Comparison of ENCODE assay signal across 23 cellular contexts in the genomic region with DNA sequence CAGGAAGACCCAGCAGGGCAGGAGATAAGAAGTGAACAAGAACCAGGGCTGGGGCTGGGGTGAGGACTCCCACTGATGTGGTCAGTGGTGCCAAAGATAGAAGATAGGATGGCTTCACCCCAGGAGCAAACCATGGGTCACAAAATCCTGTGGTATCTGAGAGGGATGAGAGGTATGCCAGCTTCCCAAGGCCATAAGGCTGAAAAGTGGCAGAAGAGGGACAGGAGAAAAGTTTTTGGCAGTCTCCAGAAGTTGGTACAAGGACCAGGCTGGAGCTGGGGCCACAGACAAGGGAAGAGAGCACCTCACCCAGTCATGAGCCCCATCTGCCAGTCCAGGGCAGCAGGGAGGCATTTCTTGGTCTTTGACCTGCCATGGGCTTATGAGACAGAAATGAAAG. TPM values are rescaled to one million over a fixed set of nuclear protein-coding genes. Genes with fewer than 3 reads are reported as not detected.
DNase-seq lines count a peak whose midpoint lies in the region; ATAC-seq and TF ChIP-seq lines count a peak whose summit lies in the region.
"Had no signal": no experiment of that assay in that cellular context is flagged by ENCODE, and none has a peak within 500 bp of the region (broad histone marks: within the 10 kb centered on the region; RNA-seq: fewer than 3 reads in every experiment).

No MANE protein-coding gene starts in this region.

- H2AK5ac ChIP-seq in H9 (ENCODE audit: insufficient read length, low read length), result no peak overlapping the region

- no peaks in the 10 kb centered on the region for H3K9me3 Mint-ChIP-seq in activated T-cell treated with anti-CD3 and anti-CD28 coated beads, Interleukin-2, amount 50 U/mL, for 24 hours
- H3K9me3 Mint-ChIP-seq in H9 (no peaks in the 10 kb centered on the region), endothelial cell (ENCODE audit: unreplicated experiment) (no peaks in the 10 kb centered on the region)
- H3K9me3 Mint-ChIP-seq: stimulated activated naive B cell treated with anti-CD40 and anti-IgM and Interleukin-4, amounts not matched to agents 10 μg/mL and 1 μg/mL and 100 μg/mL, for 72 hours had no signal

- no peak overlapping the region for H4K91ac ChIP-seq in H9 (ENCODE audit: insufficient read length, low read depth, low read length)

- H3K14ac ChIP-seq in H9 (ENCODE audit: insufficient read depth, low read length), result no peak overlapping the region

- peak overlapping the region; percentile 2 for H3K27ac Mint-ChIP-seq in activated T-cell treated with anti-CD3 and anti-CD28 coated beads, Interleukin-2, amount 50 U/mL, for 24 hours
- H3K27ac Mint-ChIP-seq in H9 (no peak overlapping the region; a peak in 1 of 7 replicates), endothelial cell (ENCODE audit: unreplicated experiment) (peak overlapping the region; percentile 66)
- H3K27ac Mint-ChIP-seq: stimulated activated naive B cell treated with anti-CD40 and anti-IgM and Interleukin-4, amounts not matched to agents 10 μg/mL and 1 μg/mL and 100 μg/mL, for 72 hours had no signal

- H3K27ac ChIP-seq in H9 (ENCODE audit: insufficient read length, low read depth, low read length), result no peak overlapping the region
- no peak overlapping the region for H3K27ac ChIP-seq in sigmoid colon
- H3K27ac ChIP-seq: left ventricle myocardium inferior, right atrium auricular region, thoracic aorta had no signal

- H3K56ac ChIP-seq in H9 (ENCODE audit: insufficient read length, low read depth, low read length), result no peak overlapping the region

- H3K9ac ChIP-seq in H9 (ENCODE audit: extremely low read depth, insufficient read length, low read length), result no peak overlapping the region

- H2AFZ ChIP-seq in H9 (ENCODE audit: low read length), result no peak overlapping the region

- peaks cover 2% of the 10 kb centered on the region; the same call in 1 of the 2 replicates for H3K4me1 ChIP-seq in H9 (ENCODE audit: insufficient read depth, low read length)
- H3K4me1 ChIP-seq in sigmoid colon, result peaks cover 0 to 8% (median 3%) of the 10 kb centered on the region in 4 donors

- H3K4ac ChIP-seq in H9 (ENCODE audit: low read depth, low read length), result no peak overlapping the region

- TF ChIP-seq EP300 in sigmoid colon (IDR thresholded peaks at IDR 0.05), result no peak

- H3K23me2 ChIP-seq in H9 (ENCODE audit: insufficient read length, low read depth, low read length, poor library complexity, severe bottlenecking), result peaks cover 4% of the 10 kb centered on the region

- no peak overlapping the region for H2BK5ac ChIP-seq in H9 (ENCODE audit: insufficient read length, low read length)

- intact Hi-C loops in sigmoid colon (cut with DNase I), result no loop called here

- H3K36me3 Mint-ChIP-seq in activated T-cell treated with anti-CD3 and anti-CD28 coated beads, Interleukin-2, amount 50 U/mL, for 24 hours (ENCODE audit: low read depth), result no peaks in the 10 kb centered on the region
- H3K36me3 Mint-ChIP-seq in H9 (ENCODE audit: insufficient read depth in 1 of 3, low read depth in 3 of 3) (no peaks in the 10 kb centered on the region), endothelial cell (ENCODE audit: low read depth, unreplicated experiment) (peaks cover 5% of the 10 kb centered on the region)
- H3K36me3 Mint-ChIP-seq: stimulated activated naive B cell treated with anti-CD40 and anti-IgM and Interleukin-4, amounts not matched to agents 10 μg/mL and 1 μg/mL and 100 μg/mL, for 72 hours had no signal

- no peaks in the 10 kb centered on the region for H3K27me3 Mint-ChIP-seq in activated T-cell treated with anti-CD3 and anti-CD28 coated beads, Interleukin-2, amount 50 U/mL, for 24 hours
- H3K27me3 Mint-ChIP-seq in H9 (ENCODE audit: low read depth), result peaks cover 24% of the 10 kb centered on the region
- H3K27me3 Mint-ChIP-seq in endothelial cell (ENCODE audit: unreplicated experiment), result peaks cover 24% of the 10 kb centered on the region

- H4K5ac ChIP-seq in H9 (ENCODE audit: insufficient read length, low read depth, low read length), result no peak overlapping the region

- no peak overlapping the region for H3T11ph ChIP-seq in H9 (ENCODE audit: low read length)

- no peak overlapping the region for H2BK12ac ChIP-seq in H9 (ENCODE audit: insufficient read length, low read depth, low read length)

- H3K9me3 ChIP-seq in H9 (ENCODE audit: control insufficient read depth, low read depth, low read length), result no peaks in the 10 kb centered on the region
- no peaks in the 10 kb centered on the region for H3K9me3 ChIP-seq in sigmoid colon
- H3K9me3 ChIP-seq: left ventricle myocardium inferior, right atrium auricular region, thoracic aorta had no signal

- H3K4me3 ChIP-seq in sigmoid colon, result no peak overlapping the region
- H3K4me3 ChIP-seq: K562, left ventricle myocardium inferior, right atrium auricular region, thoracic aorta had no signal

- H4K8ac ChIP-seq in H9 (replicated peaks; ENCODE audit: insufficient read length, low read depth, low read length), result no peak overlapping the region

- ATAC-seq in GM21529 (IDR thresholded peaks at IDR 0.05; ENCODE audit: unreplicated experiment), result no peak
- ATAC-seq: K562; stimulated activated naive B cell treated with anti-CD40 and anti-IgM and Interleukin-4, amounts not matched to agents 10 μg/mL and 1 μg/mL and 100 μg/mL, for 72 hours had no signal

- no peaks in the 10 kb centered on the region for H4K20me1 ChIP-seq in H9 (ENCODE audit: control insufficient read depth, insufficient read depth, insufficient read length)

- H3K4me2 ChIP-seq in H9 (ENCODE audit: insufficient read depth, insufficient read length, low read length), result no peak overlapping the region

- no peak for TF ChIP-seq POLR2A in sigmoid colon (IDR thresholded peaks at IDR 0.05)

- no peak overlapping the region for H2BK20ac ChIP-seq in H9 (ENCODE audit: low read depth, low read length, poor library complexity, severe bottlenecking)

- H3K18ac ChIP-seq in H9 (ENCODE audit: insufficient read length, low read depth, low read length), result no peak overlapping the region

- peaks cover 46% of the 10 kb centered on the region for H3K4me1 Mint-ChIP-seq in activated T-cell treated with anti-CD3 and anti-CD28 coated beads, Interleukin-2, amount 50 U/mL, for 24 hours (ENCODE audit: low read depth)
- H3K4me1 Mint-ChIP-seq in H9 (peaks cover 0 to 4% of the 10 kb centered on the region in 2 experiments; a peak in 1 of 4 replicates), endothelial cell (ENCODE audit: unreplicated experiment) (peaks cover 17% of the 10 kb centered on the region)

- TF ChIP-seq CTCF in H9 (conservative IDR thresholded peaks at IDR 0.05) (no peak), endothelial cell (IDR thresholded peaks at IDR 0.05; ENCODE audit: unreplicated experiment) (no peak), sigmoid colon (IDR thresholded peaks at IDR 0.05) (no peak)

- no peaks in the 10 kb centered on the region for H3K79me1 ChIP-seq in H9 (ENCODE audit: insufficient read depth, low read depth, low read length, poor library complexity, severe bottlenecking)

- H3K79me2 ChIP-seq in H9 (ENCODE audit: insufficient read depth, low read length), result no peaks in the 10 kb centered on the region

- H3K27me3 ChIP-seq in H9 (ENCODE audit: insufficient read depth, low read length) (no peaks in the 10 kb centered on the region), sigmoid colon (no peaks in the 10 kb centered on the region)
- H3K27me3 ChIP-seq: right atrium auricular region had no signal

- peak; percentile 30 for DNase-seq in activated T-cell treated with anti-CD3 and anti-CD28 coated beads, Interleukin-2, amount 50 U/mL, for 24 hours
- DNase-seq in activated T-cell treated with anti-CD3 and anti-CD28 coated beads, Interleukin-2, amount 50 U/mL, for 48 hours, result no peak
- DNase-seq in H9 (peak; percentile 27), endothelial cell (ENCODE audit: low spot score) (no peak), sigmoid colon (peak; percentile 55), SW480 (ENCODE audit: low spot score) (no peak)
- DNase-seq in stimulated activated CD4-positive, alpha-beta T cell treated with anti-CD3 and anti-CD28 coated beads, Interleukin-1b, Interleukin-23, amount 100 ng/mL, for 48 hours, result no peak
- DNase-seq: activated CD4-positive, alpha-beta T cell treated with anti-CD3 and anti-CD28 coated beads, Interleukin-2, amount 50 U/mL, for 1 hour; activated T-cell treated with anti-CD3 and anti-CD28 coated beads for 4 hours; caudate nucleus; effector CD4-positive, alpha-beta T cell; left ventricle myocardium inferior; NCI-H1092; NCI-H2029 treated with DMSO at 0.1 percent for 48 hours; nucleus accumbens; RPMI8226; stimulated activated naive B cell treated with anti-CD40 and anti-IgM and Interleukin-4, amounts not matched to agents 10 μg/mL and 1 μg/mL and 100 μg/mL, for 72 hours had no signal

- H3K36me3 ChIP-seq in sigmoid colon, result no peaks in the 10 kb centered on the region
- H3K36me3 ChIP-seq: left ventricle myocardium inferior, right atrium auricular region, thoracic aorta had no signal

- no peak overlapping the region for H3K23ac ChIP-seq in H9 (ENCODE audit: insufficient read length, low read depth, low read length)

- H3K4me3 Mint-ChIP-seq in activated T-cell treated with anti-CD3 and anti-CD28 coated beads, Interleukin-2, amount 50 U/mL, for 24 hours, result no peak overlapping the region
- H3K4me3 Mint-ChIP-seq in H9 (no peak overlapping the region), endothelial cell (ENCODE audit: unreplicated experiment) (no peak overlapping the region)
- H3K4me3 Mint-ChIP-seq: stimulated activated naive B cell treated with anti-CD40 and anti-IgM and Interleukin-4, amounts not matched to agents 10 μg/mL and 1 μg/mL and 100 μg/mL, for 72 hours had no signal

- H2BK120ac ChIP-seq in H9 (ENCODE audit: low read depth, low read length, poor library complexity, severe bottlenecking), result no peak overlapping the region

- no peak overlapping the region for H2BK15ac ChIP-seq in H9 (ENCODE audit: low read depth, low read length)

RNA-seq across cellular contexts. Expression of a gene that starts 19.1 kb away (rescaled TPM):
- total RNA-seq in H9 (2021), result 0.61 and 0.64 TPM in 2 replicates
- total RNA-seq in endothelial cell (ENCODE audit: unreplicated experiment), result 7.0 TPM
- total RNA-seq in sigmoid colon, result under 1 TPM in 3 of 4 donors, not detected in 1; 0.33 to 0.68 (median 0.36) TPM
- polyA plus RNA-seq in sigmoid colon, result under 1 TPM in 1 of 3 donors, not detected in 2; 0.28 TPM
- total RNA-seq: Daoy, NCI-H460 had no signal

Comparison
In these comparisons a context has a peak if more than half of its experiments do, and no peak if none do; other contexts are left out.
1. DNase-seq: peak in activated T-cell treated with anti-CD3 and anti-CD28 coated beads, Interleukin-2, amount 50 U/mL, for 24 hours (single experiment), H9 (single experiment) and sigmoid colon (single experiment); none in activated T-cell treated with anti-CD3 and anti-CD28 coated beads, Interleukin-2, amount 50 U/mL, for 48 hours (0 of 2), endothelial cell (single experiment), SW480 (single experiment) and stimulated activated CD4-positive, alpha-beta T cell treated with anti-CD3 and anti-CD28 coated beads, Interleukin-1b, Interleukin-23, amount 100 ng/mL, for 48 hours (single experiment).
2. H3K27ac Mint-ChIP-seq: peak in activated T-cell treated with anti-CD3 and anti-CD28 coated beads, Interleukin-2, amount 50 U/mL, for 24 hours (single experiment) and endothelial cell (single experiment); none in H9 (0 of 3).